Comparison of ENCODE assay signal across 8 cellular contexts in genomic region chr10:88042162-88043100, GRCh38.
DNase-seq lines count a peak whose midpoint lies in the region; ATAC-seq and TF ChIP-seq lines count a peak whose summit lies in the region.

No MANE protein-coding gene starts in this region.

- peak overlapping the region; percentile 55 for H3K27ac ChIP-seq in suprapubic skin

- ATAC-seq in Right ventricle myocardium superior (ENCODE audit: poor library complexity) (peak; percentile 66), HG03135 (IDR thresholded peaks at IDR 0.05; ENCODE audit: unreplicated experiment) (no peak), HG02763 (IDR thresholded peaks at IDR 0.05; ENCODE audit: unreplicated experiment) (no peak), GM21390 (IDR thresholded peaks at IDR 0.05; ENCODE audit: unreplicated experiment) (no peak)

- WGBS in suprapubic skin = 33% methylated on average over 19 of the region's 19 CpGs

- DNase-seq in HFF-Myc (ENCODE audit: extremely low read depth, low read depth) (peak; percentile 42), SKM-1 treated with dmso at 0.1 percent for 144 hours (lab: John Stamatoyannopoulos, UW; ENCODE audit: unreplicated experiment) (peak; percentile 55), Right ventricle myocardium superior (no peak), suprapubic skin (ENCODE audit: low spot score in 2 of 2) (no peak), cerebellar nuclear complex (lab: John Stamatoyannopoulos, UW) (no peak)

- TF ChIP-seq POLR2A in suprapubic skin (IDR thresholded peaks at IDR 0.05) = no peak

- H3K4me1 ChIP-seq in suprapubic skin = peaks cover 32% of the 10 kb centered on the region

- intact Hi-C loops in Right ventricle myocardium superior (cut with DNase I) = no loop called here

- no peaks in the 10 kb centered on the region for H3K36me3 ChIP-seq in suprapubic skin

- no peak for TF ChIP-seq EP300 in suprapubic skin (IDR thresholded peaks at IDR 0.05)

- no peaks in the 10 kb centered on the region for H3K9me3 ChIP-seq in suprapubic skin

- TF ChIP-seq CTCF in HFF-Myc (IDR thresholded peaks at IDR 0.05; ENCODE audit: low read depth, low read length, missing control alignments) (no peak), suprapubic skin (IDR thresholded peaks at IDR 0.05) (no peak)

- no peaks in the 10 kb centered on the region for H3K27me3 ChIP-seq in suprapubic skin

- H3K4me3 ChIP-seq in HFF-Myc (replicated peaks; ENCODE audit: low read depth, low read length) = no peak overlapping the region
- H3K4me3 ChIP-seq in suprapubic skin = no peak overlapping the region

Comparison
In these comparisons a context has a peak if more than half of its experiments do, and no peak if none do; other contexts are left out.
1. DNase-seq: peak in HFF-Myc (single experiment) and SKM-1 treated with dmso at 0.1 percent for 144 hours (single experiment); none in Right ventricle myocardium superior (single experiment), suprapubic skin (0 of 2) and cerebellar nuclear complex (0 of 2).